Comparison of ENCODE assay signal across 22 cellular contexts in genomic region chr12:78804262-78804661, GRCh38.
"Had no signal": no experiment of that assay in that cellular context is flagged by ENCODE, and none has a peak within 500 bp of the region (broad histone marks: within the 10 kb centered on the region; RNA-seq: fewer than 3 reads in every experiment).

No MANE protein-coding gene starts in this region.

- H3K36me3 ChIP-seq: SJSA1 had no signal

- H3K36me3 Mint-ChIP-seq: IgD-negative memory B cell had no signal

- H3K27ac Mint-ChIP-seq: IgD-negative memory B cell had no signal

- H3K4me1 ChIP-seq: SJSA1 had no signal

- FAIRE-seq: K562, RCC 7860 had no signal

- H3K4me1 Mint-ChIP-seq: IgD-negative memory B cell had no signal

- H3K27me3 ChIP-seq: SJSA1 had no signal

- H3K9ac ChIP-seq: KMS-11 had no signal

- ATAC-seq: K562 had no signal

- H3K4me2 ChIP-seq: KMS-11 had no signal

- H3K27ac ChIP-seq: KMS-11, SJSA1, SK-N-MC had no signal

- H3K4me3 ChIP-seq: K562, SJSA1, SK-N-MC had no signal

- H3K4me3 Mint-ChIP-seq: IgD-negative memory B cell had no signal

- H3K27me3 Mint-ChIP-seq: IgD-negative memory B cell had no signal

- DNase-seq: Kasumi-1, MM.1S, NCI-H1048, NCI-H1105, NCI-H1417, NCI-H1436 treated with DMSO at 0.1 percent for 48 hours, NCI-H1694, NCI-H187 treated with DMSO at 0.1 percent for 48 hours, NCI-H2029 treated with DMSO at 0.1 percent for 48 hours, NCI-H2171 treated with DMSO at 0.1 percent for 48 hours, NCI-H2227 treated with DMSO at 0.1 percent for 48 hours, NCI-H524, NCI-H526 treated with DMSO at 0.1 percent for 48 hours, NCI-H748 treated with DMSO at 0.1 percent for 48 hours, RPMI8226, SIG-M5 had no signal

- H3K9me3 Mint-ChIP-seq: IgD-negative memory B cell had no signal

- H3K9me3 ChIP-seq: SJSA1 had no signal
